In genomic region chr4:5006932-5007331, GRCh38 we compare ENCODE assay signal across 3 cellular contexts. TPM values are rescaled to one million over a fixed set of nuclear protein-coding genes. Genes with fewer than 3 reads are reported as not detected.
"Had no signal": no experiment of that assay in that cellular context is flagged by ENCODE, and none has a peak within 500 bp of the region (broad histone marks: within the 10 kb centered on the region; RNA-seq: fewer than 3 reads in every experiment).

No MANE protein-coding gene starts in this region.

RNA-seq across cellular contexts. Expression of gene CYTL1, which starts 12.3 kb away (rescaled TPM):
- total RNA-seq: LHCN-M2, MCF 10A, NCI-H460 had no signal

RNA-seq across cellular contexts. Expression of gene STK32B, which starts 44.3 kb away (rescaled TPM):
- total RNA-seq: MCF 10A had no signal
